Comparison of ENCODE assay signal across 9 cellular contexts in the genomic region with DNA sequence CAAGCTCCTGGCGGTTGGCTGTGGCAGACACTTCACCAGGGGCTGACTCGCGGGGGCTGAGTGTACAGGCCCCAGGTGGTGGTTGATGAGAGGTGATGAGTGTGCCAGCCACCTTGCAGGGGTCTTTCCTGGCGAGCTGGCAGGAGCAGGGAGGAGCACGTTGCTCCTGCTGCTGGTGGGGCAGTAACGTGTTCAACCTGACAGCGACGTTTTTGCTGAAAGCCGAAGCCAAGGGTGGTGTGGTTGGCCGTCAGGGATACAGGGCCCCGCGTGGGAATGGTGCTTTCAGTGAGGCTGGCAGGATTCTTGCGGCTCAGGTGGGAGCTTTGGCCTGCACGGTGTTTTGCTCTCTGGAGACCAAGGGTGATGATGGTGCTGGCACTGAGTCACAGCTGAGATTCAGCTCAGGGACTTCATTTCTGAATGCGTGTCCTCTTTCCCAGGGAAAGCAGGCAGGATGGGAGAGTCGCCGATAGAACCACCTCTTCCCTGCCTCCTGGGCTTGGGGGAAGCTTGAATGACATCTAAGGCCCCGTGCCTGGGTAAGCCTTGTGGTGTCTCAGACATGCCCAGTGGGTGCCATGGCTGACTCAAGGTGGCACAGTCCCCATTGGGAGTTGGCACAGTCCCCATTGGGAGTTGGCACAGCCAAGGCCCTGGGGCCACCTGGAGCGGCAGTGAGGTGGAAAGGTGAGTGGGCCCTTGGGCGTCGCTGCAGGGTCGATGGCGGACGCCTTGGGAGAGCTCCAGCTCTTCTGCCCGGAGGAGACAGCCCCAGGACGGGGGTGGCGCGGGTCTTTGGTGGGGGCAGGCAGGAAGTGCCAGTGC. TPM values are rescaled to one million over a fixed set of nuclear protein-coding genes. Genes with fewer than 3 reads are reported as not detected.
DNase-seq lines count a peak whose midpoint lies in the region; ATAC-seq and TF ChIP-seq lines count a peak whose summit lies in the region.
"Had no signal": no experiment of that assay in that cellular context is flagged by ENCODE, and none has a peak within 500 bp of the region (broad histone marks: within the 10 kb centered on the region; RNA-seq: fewer than 3 reads in every experiment).

No MANE protein-coding gene starts in this region.

- H3K4me1 ChIP-seq in mucosa of rectum (ENCODE audit: control insufficient read depth in 2 of 2, insufficient read depth in 2 of 2, low read length in 2 of 2) (peaks cover 19 to 27% of the 10 kb centered on the region in 2 donors), transverse colon (peaks cover 29 to 52% (median 46%) of the 10 kb centered on the region in 4 donors)

- peak overlapping the region; percentile 66 to 68 for H3K27ac ChIP-seq in mucosa of rectum (ENCODE audit: low read depth in 2 of 2, low read length in 2 of 2)
- H3K27ac ChIP-seq in transverse colon, result peak overlapping the region; percentile 65 to 82 (median 78)

- no peak for TF ChIP-seq EP300 in transverse colon (IDR thresholded peaks at IDR 0.05; ENCODE audit: low read depth)

- H3K27ac Mint-ChIP-seq in activated naive CD4-positive, alpha-beta T cell treated with anti-CD3 and anti-CD28 coated beads, Interleukin-2, amount 50 U/mL, for 24 hours, result peak overlapping the region; percentile 62

- in situ Hi-C loops in transverse colon (cut with MboI; ENCODE audit: low pct_ligation_motif_present in 1 of 4, low pct_unique_long_range_greater_than_20kb in 1 of 4, low sequenced_read_pairs in 3 of 4), result no loop called here

- H3K36me3 ChIP-seq in mucosa of rectum (ENCODE audit: control insufficient read depth in 2 of 2, insufficient read depth in 2 of 2, low read length in 2 of 2) (peaks cover 37 to 57% of the 10 kb centered on the region in 2 donors), transverse colon (peaks cover 0 to 18% (median 5%) of the 10 kb centered on the region in 4 donors)

- peaks cover 50% of the 10 kb centered on the region for H3K4me1 Mint-ChIP-seq in activated naive CD4-positive, alpha-beta T cell treated with anti-CD3 and anti-CD28 coated beads, Interleukin-2, amount 50 U/mL, for 24 hours

- ATAC-seq in GM21737 (IDR thresholded peaks at IDR 0.05; ENCODE audit: unreplicated experiment), result no peak

- WGBS in transverse colon (ENCODE audit: low coverage in 1 of 2), 2 donors, result 71% methylated on average over 25 of the region's 28 CpGs; no CpG with 5 or more reads in 1 of the 2 donors

- intact Hi-C loops in transverse colon (cut with DNase I; ENCODE audit: low total_unique reads), result no loop called here

- H3K9me3 ChIP-seq in mucosa of rectum (ENCODE audit: control insufficient read depth in 2 of 2, low read length in 2 of 2), result no peaks in the 10 kb centered on the region
- H3K9me3 ChIP-seq in transverse colon, result no peaks in the 10 kb centered on the region

- H3K4me3 ChIP-seq in mucosa of rectum (ENCODE audit: low read length in 2 of 2) (no peak overlapping the region), transverse colon (peak overlapping the region in 1 of 4 donors; percentile 16)

- no peaks in the 10 kb centered on the region for H3K27me3 Mint-ChIP-seq in activated naive CD4-positive, alpha-beta T cell treated with anti-CD3 and anti-CD28 coated beads, Interleukin-2, amount 50 U/mL, for 24 hours

- TF ChIP-seq CTCF in transverse colon (IDR thresholded peaks at IDR 0.05), result no peak

- DNase-seq in activated naive CD4-positive, alpha-beta T cell (lab: John Stamatoyannopoulos, UW), result no peak
- peak; percentile 31 for DNase-seq in dermis blood vessel endothelial cell
- DNase-seq in transverse colon, result no peak
- DNase-seq in D341Med (ENCODE audit: low spot score), result no peak
- no peak for DNase-seq in iPS-NIHi11 (ENCODE audit: low spot score)
- DNase-seq: activated gamma-delta T cell had no signal

- no peaks in the 10 kb centered on the region for H3K9me3 Mint-ChIP-seq in activated naive CD4-positive, alpha-beta T cell treated with anti-CD3 and anti-CD28 coated beads, Interleukin-2, amount 50 U/mL, for 24 hours

- no peak for TF ChIP-seq POLR2A in transverse colon (IDR thresholded peaks at IDR 0.05)

- no peaks in the 10 kb centered on the region for H3K27me3 ChIP-seq in mucosa of rectum (ENCODE audit: control insufficient read depth in 2 of 2, insufficient read depth in 2 of 2, low read length in 2 of 2)
- H3K27me3 ChIP-seq in transverse colon, result no peaks in the 10 kb centered on the region

- H3K36me3 Mint-ChIP-seq in activated naive CD4-positive, alpha-beta T cell treated with anti-CD3 and anti-CD28 coated beads, Interleukin-2, amount 50 U/mL, for 24 hours, result peaks cover 9% of the 10 kb centered on the region

- H3K9ac ChIP-seq in mucosa of rectum (ENCODE audit: low read depth in 1 of 2, low read length in 2 of 2), result peak overlapping the region; percentile 9 to 59

- H3K4me3 Mint-ChIP-seq in activated naive CD4-positive, alpha-beta T cell treated with anti-CD3 and anti-CD28 coated beads, Interleukin-2, amount 50 U/mL, for 24 hours, result peak overlapping the region; percentile 42

RNA-seq across cellular contexts. Expression of a gene that starts 8.8 kb away (rescaled TPM):
- total RNA-seq in dermis blood vessel endothelial cell (58.0 and 104 TPM in 2 replicates), transverse colon (10 to 100 TPM; 36.3 to 77.2 (median 41.6) TPM)

RNA-seq across cellular contexts. Expression of a gene that starts 14.9 kb away (rescaled TPM):
- total RNA-seq in dermis blood vessel endothelial cell, result 10.7 and 14.8 TPM in 2 replicates
- total RNA-seq in transverse colon, result 1 to 10 TPM; 1.4 to 4.4 (median 2.9) TPM

RNA-seq across cellular contexts. Expression of a gene that starts 22.0 kb away (rescaled TPM):
- total RNA-seq in dermis blood vessel endothelial cell (380 and 637 TPM in 2 replicates), transverse colon (1,000 to 10,000 TPM; 1,367 to 2,740 (median 2,511) TPM)

RNA-seq across cellular contexts. Expression of a gene that starts 32.5 kb away (rescaled TPM):
- total RNA-seq in dermis blood vessel endothelial cell, result 98.8 and 104 TPM in 2 replicates
- 100 to 1,000 TPM in 3 of 4 donors, 10 to 100 TPM in 1; 32.2 to 196 (median 156) TPM for total RNA-seq in transverse colon

RNA-seq across cellular contexts. Expression of a gene that starts 33.7 kb away (rescaled TPM):
- total RNA-seq in dermis blood vessel endothelial cell (0.23 and 0.34 TPM in 2 replicates), transverse colon (1 to 10 TPM in 1 of 4 donors, under 1 TPM in 3; under 0.01 to 6.0 (median 0.36) TPM)
